In genomic region chr4:442685-443519, GRCh38 we compare ENCODE assay signal across 2 cellular contexts.
TF ChIP-seq lines count a peak whose summit lies in the region.

No MANE protein-coding gene starts in this region.

TF ChIP-seq in HCT116, 20 proteins besides CTCF, POLR2A, EP300 and RAD21:
- 0 out of 2 replicates have a peak, but pooled peaks have one; percentile 11 for TF ChIP-seq CBX3 (IDR thresholded peaks at IDR 0.05; ENCODE audit: low read depth)
- TF ChIP-seq ZNF274 (IDR thresholded peaks at IDR 0.05; ENCODE audit: low read depth, low read length), result peak; percentile 93

TF ChIP-seq in HepG2, 621 proteins besides CTCF, POLR2A, EP300 and RAD21:
- peak; percentile 46; the same call in 1 of the 2 replicates for TF ChIP-seq SETDB1 (CRISPR knock-in tag; IDR thresholded peaks at IDR 0.05; ENCODE audit: borderline replicate concordance)
- TF ChIP-seq ZNF274 (CRISPR knock-in tag; IDR thresholded peaks at IDR 0.05), result peak; percentile 94; the same call in 1 of the 2 replicates
